ENCODE assay signal across 8 cellular contexts in the genomic region with DNA sequence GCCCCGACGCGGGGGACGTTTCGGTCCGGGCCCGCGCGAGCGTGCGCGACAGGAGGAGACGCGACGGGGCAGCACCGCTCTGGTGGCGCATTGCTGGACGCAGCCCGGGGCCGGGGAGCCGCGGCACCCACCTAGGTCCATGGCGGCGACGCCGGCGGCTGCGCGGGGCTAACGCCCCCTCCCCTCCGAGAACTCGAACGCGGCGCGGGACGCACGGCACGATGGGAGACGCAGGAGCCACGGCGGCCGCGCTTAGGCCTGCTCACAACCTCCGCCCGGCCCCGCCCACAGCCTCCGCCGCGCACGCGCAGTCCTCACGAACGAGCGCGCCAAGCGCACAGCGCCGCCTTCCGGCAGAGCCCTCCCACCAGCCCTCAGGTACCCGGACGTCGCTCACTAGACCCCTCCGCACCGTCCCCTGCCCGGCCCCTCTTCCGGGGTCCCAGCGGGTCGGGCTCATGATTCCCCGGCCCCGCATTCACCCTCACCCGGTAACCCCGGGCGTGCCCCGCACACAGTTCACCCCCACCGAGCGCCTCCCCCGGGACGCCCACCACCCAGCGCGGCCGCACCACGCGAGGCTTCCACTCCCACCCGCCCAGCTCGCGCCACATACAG. TPM values are rescaled to one million over a fixed set of nuclear protein-coding genes. Genes with fewer than 3 reads are reported as not detected.
DNase-seq lines count a peak whose midpoint lies in the region; ATAC-seq, FAIRE-seq and TF ChIP-seq lines count a peak whose summit lies in the region.

Gene GEMIN4, minus strand, starts transcription at position 263 of the 618 bp plus-strand sequence. Its CDS starts 122 bp downstream, at position 141.

- no peaks in the 10 kb centered on the region for H4K20me1 ChIP-seq in OCI-LY1 (ENCODE audit: insufficient read depth, low read length)

- H3K9ac ChIP-seq in OCI-LY1 (ENCODE audit: low read length): peak within 1 kb of the TSS; percentile 93

- H3K36me3 ChIP-seq in OCI-LY1 (ENCODE audit: insufficient read depth, low read length): peaks cover 42% of the 10 kb centered on the region

- peak within 1 kb of the TSS; percentile 55 for H3K27ac ChIP-seq in OCI-LY1 (ENCODE audit: low read depth, low read length, poor library complexity, severe bottlenecking)

- peak; percentile 79 for TF ChIP-seq CTCF in OCI-LY1 (IDR thresholded peaks at IDR 0.05; ENCODE audit: low read length)
- TF ChIP-seq CTCF in epithelial cell of proximal tubule (conservative IDR thresholded peaks at IDR 0.05; ENCODE audit: low read depth, low read length): peak; percentile 78

- DNase-seq in DMS 273 (lab: John Stamatoyannopoulos, UW; ENCODE audit: unreplicated experiment) (peak; percentile 93), HTR-8/SVneo (ENCODE audit: insufficient read length, low spot score) (peak; percentile 97), activated T-cell treated with anti-CD3 and anti-CD28 coated beads for 4 hours (peak; percentile 99), epithelial cell of proximal tubule (ENCODE audit: low read depth) (no peak), mucosa of gallbladder (ENCODE audit: low spot score) (peak; percentile 93)
- peak; percentile 98 for DNase-seq in stimulated activated CD8-positive, alpha-beta memory T cell treated with anti-CD3 and anti-CD28 coated beads, Interleukin-4, amount 100 ng/mL, for 24 hours (ENCODE audit: low read depth)

- H3K9me2 ChIP-seq in OCI-LY1 (ENCODE audit: low read depth, low read length): no peaks in the 10 kb centered on the region

- peak within 1 kb of the TSS; percentile 88 for H3K4me2 ChIP-seq in OCI-LY1 (ENCODE audit: low read length)

- H3K4me3 ChIP-seq in OCI-LY1 (ENCODE audit: low read depth, low read length, poor library complexity, severe bottlenecking) (peak within 1 kb of the TSS; percentile 78), epithelial cell of proximal tubule (ENCODE audit: low read depth, low read length) (peak within 1 kb of the TSS; percentile 82)

- 0 out of 2 replicates have a peak, but pooled peaks cover 7% of the 10 kb centered on the region for H3F3A ChIP-seq in OCI-LY1 (ENCODE audit: insufficient read depth, low read length)

- peak; percentile 88 for FAIRE-seq in HTR-8/SVneo (lab: Jason Lieb, UNC)

- H3K9me3 ChIP-seq in OCI-LY1 (ENCODE audit: low read length): 0 out of 2 replicates have a peak, but pooled peaks cover 6% of the 10 kb centered on the region

- H2AFZ ChIP-seq in OCI-LY1 (ENCODE audit: low read length): peak within 1 kb of the TSS; percentile 58; the same call in 1 of the 2 replicates

- peaks cover 21% of the 10 kb centered on the region for H3K4me1 ChIP-seq in OCI-LY1 (ENCODE audit: insufficient read depth, low read length, severe bottlenecking)

- no peaks in the 10 kb centered on the region for H3K27me3 ChIP-seq in OCI-LY1 (ENCODE audit: insufficient read depth, low read length)

- ATAC-seq in GM21367 (IDR thresholded peaks at IDR 0.05; ENCODE audit: unreplicated experiment): peak; percentile 70

- peaks cover 34% of the 10 kb centered on the region for H3K79me2 ChIP-seq in OCI-LY1 (ENCODE audit: insufficient read depth, low read length)

RNA-seq across cellular contexts. Expression of gene GEMIN4, which starts in this region (rescaled TPM):
- 19.0 and 40.9 TPM in 2 replicates for total RNA-seq in epithelial cell of proximal tubule
- total RNA-seq in mucosa of gallbladder: 25.1 TPM
